Comparison of ENCODE assay signal across 1 cellular context in the genomic region with DNA sequence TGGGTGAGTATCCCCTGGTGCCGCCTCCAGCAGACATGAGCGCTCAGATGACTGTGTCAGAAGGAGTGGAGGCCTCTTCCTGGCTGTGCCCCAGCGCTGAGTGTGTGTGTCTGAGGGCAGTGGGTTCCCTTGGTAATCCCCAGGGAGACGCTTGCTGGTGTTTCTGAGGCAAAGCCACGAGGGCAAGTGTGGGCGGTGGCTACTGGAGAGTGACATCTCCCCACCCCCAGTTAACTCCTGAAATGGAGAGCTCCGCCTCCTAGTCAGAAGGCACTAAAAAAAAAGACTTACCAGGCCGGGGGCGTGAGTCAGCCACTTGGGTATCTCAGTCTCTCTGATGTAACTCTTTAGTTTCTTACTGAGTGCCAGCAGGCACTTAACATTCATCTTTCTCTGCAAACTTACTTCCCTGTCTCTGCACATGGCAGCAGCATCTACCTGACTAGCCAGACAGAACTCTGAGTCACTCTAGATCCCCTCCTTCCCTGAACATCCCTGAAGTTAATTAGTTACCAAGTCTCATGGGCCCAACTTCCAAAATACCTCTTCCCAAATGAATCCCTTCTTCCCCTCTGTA.
A peak's percentile ranks its signal among the peaks of the same experiment; 100 is the strongest.
TF ChIP-seq lines count a peak whose summit lies in the region.

No MANE protein-coding gene starts in this region.

TF ChIP-seq in HepG2, 621 proteins besides CTCF, POLR2A, EP300 and RAD21:
- TF ChIP-seq, protein P1, sequence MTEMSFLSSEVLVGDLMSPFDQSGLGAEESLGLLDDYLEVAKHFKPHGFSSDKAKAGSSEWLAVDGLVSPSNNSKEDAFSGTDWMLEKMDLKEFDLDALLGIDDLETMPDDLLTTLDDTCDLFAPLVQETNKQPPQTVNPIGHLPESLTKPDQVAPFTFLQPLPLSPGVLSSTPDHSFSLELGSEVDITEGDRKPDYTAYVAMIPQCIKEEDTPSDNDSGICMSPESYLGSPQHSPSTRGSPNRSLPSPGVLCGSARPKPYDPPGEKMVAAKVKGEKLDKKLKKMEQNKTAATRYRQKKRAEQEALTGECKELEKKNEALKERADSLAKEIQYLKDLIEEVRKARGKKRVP (CRISPR knock-in tag; IDR thresholded peaks at IDR 0.05) = 0 out of 4 replicates have a peak, but pooled peaks of 1 of the 2 experiments have one; percentile 34
- TF ChIP-seq, protein P2, sequence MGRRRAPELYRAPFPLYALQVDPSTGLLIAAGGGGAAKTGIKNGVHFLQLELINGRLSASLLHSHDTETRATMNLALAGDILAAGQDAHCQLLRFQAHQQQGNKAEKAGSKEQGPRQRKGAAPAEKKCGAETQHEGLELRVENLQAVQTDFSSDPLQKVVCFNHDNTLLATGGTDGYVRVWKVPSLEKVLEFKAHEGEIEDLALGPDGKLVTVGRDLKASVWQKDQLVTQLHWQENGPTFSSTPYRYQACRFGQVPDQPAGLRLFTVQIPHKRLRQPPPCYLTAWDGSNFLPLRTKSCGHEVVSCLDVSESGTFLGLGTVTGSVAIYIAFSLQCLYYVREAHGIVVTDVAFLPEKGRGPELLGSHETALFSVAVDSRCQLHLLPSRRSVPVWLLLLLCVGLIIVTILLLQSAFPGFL (CRISPR knock-in tag; IDR thresholded peaks at IDR 0.05) = no peak
- TF ChIP-seq ZNF703 (CRISPR knock-in tag; IDR thresholded peaks at IDR 0.05; ENCODE audit: borderline replicate concordance) (no peak), FOSL2 (CRISPR knock-in tag; IDR thresholded peaks at IDR 0.05) (peak; percentile 69), PRMT3 (CRISPR knock-in tag; IDR thresholded peaks at IDR 0.05; ENCODE audit: borderline replicate concordance, low read depth) (no peak)
- TF ChIP-seq, protein P3, sequence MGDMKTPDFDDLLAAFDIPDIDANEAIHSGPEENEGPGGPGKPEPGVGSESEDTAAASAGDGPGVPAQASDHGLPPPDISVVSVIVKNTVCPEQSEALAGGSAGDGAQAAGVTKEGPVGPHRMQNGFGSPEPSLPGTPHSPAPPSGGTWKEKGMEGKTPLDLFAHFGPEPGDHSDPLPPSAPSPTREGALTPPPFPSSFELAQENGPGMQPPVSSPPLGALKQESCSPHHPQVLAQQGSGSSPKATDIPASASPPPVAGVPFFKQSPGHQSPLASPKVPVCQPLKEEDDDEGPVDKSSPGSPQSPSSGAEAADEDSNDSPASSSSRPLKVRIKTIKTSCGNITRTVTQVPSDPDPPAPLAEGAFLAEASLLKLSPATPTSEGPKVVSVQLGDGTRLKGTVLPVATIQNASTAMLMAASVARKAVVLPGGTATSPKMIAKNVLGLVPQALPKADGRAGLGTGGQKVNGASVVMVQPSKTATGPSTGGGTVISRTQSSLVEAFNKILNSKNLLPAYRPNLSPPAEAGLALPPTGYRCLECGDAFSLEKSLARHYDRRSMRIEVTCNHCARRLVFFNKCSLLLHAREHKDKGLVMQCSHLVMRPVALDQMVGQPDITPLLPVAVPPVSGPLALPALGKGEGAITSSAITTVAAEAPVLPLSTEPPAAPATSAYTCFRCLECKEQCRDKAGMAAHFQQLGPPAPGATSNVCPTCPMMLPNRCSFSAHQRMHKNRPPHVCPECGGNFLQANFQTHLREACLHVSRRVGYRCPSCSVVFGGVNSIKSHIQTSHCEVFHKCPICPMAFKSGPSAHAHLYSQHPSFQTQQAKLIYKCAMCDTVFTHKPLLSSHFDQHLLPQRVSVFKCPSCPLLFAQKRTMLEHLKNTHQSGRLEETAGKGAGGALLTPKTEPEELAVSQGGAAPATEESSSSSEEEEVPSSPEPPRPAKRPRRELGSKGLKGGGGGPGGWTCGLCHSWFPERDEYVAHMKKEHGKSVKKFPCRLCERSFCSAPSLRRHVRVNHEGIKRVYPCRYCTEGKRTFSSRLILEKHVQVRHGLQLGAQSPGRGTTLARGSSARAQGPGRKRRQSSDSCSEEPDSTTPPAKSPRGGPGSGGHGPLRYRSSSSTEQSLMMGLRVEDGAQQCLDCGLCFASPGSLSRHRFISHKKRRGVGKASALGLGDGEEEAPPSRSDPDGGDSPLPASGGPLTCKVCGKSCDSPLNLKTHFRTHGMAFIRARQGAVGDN (CRISPR knock-in tag; IDR thresholded peaks at IDR 0.05) = peak; percentile 15; the same call in 1 of the 2 replicates
